ENCODE assay signal across 16 cellular contexts in the genomic region with DNA sequence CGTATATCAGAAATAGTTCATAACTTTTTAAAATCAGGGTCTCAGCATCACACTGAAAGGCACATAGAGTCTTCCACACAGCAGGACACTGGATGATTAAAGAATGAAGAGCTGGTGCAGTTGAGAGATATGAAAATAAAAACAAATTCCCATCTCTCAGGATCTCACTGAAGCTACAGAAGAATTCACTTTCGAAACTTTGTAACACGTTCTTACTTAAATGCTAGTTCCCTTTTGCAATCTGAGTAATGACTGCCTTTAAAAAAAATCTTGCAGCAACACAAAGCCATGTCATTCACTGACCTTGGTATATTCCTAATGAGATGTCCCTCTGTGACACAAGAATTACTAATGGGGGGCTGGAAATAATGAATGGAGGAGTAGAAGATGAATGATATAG.
A peak's percentile ranks its signal among the peaks of the same experiment; 100 is the strongest.
DNase-seq lines count a peak whose midpoint lies in the region; ATAC-seq and TF ChIP-seq lines count a peak whose summit lies in the region.
"Had no signal": no experiment of that assay in that cellular context is flagged by ENCODE, and none has a peak within 500 bp of the region (broad histone marks: within the 10 kb centered on the region; RNA-seq: fewer than 3 reads in every experiment).

No MANE protein-coding gene starts in this region.

- no peak overlapping the region for H2BK20ac ChIP-seq in IMR-90 (ENCODE audit: low read depth, low read length)

- H3K9me1 ChIP-seq in IMR-90 (ENCODE audit: insufficient read depth, low read length): no peaks in the 10 kb centered on the region; the same call in 1 of the 2 replicates

- no peak overlapping the region for H2AK9ac ChIP-seq in IMR-90 (replicated peaks; ENCODE audit: low read depth, low read length, poor library complexity)

- H2BK5ac ChIP-seq in IMR-90 (ENCODE audit: low read depth, low read length, poor library complexity, severe bottlenecking) (peak overlapping the region; percentile 29), mesenchymal stem cell (ENCODE audit: low read depth, low read length, poor library complexity, severe bottlenecking) (no peak overlapping the region)

- H3K27me3 Mint-ChIP-seq in CD4-positive, alpha-beta memory T cell: peaks cover 6 to 12% of the 10 kb centered on the region in 2 donors

- no peak for TF ChIP-seq POLR2A in IMR-90 (IDR thresholded peaks at IDR 0.05; ENCODE audit: low read depth, low read length)

- H2AK5ac ChIP-seq in IMR-90 (ENCODE audit: low read depth, low read length) (no peak overlapping the region), mesenchymal stem cell (ENCODE audit: low read length, severe bottlenecking) (no peak overlapping the region)

- CTCF ChIA-PET in IMR-90 (lab: Yijun Ruan, JAX): no interaction called here
- CTCF ChIA-PET in CD4-positive, alpha-beta memory T cell (lab: Charles Lee; ENCODE audit: partially characterized antibody): no interaction called here

- H4K20me1 ChIP-seq in IMR-90 (ENCODE audit: insufficient read depth, low read length): no peaks in the 10 kb centered on the region

- no peak overlapping the region for H3K4ac ChIP-seq in IMR-90 (ENCODE audit: low read depth, low read length)
- H3K4ac ChIP-seq in mesenchymal stem cell (ENCODE audit: low read depth in 1 of 2, low read length in 2 of 2): no peak overlapping the region

- H3K36me3 Mint-ChIP-seq in CD4-positive, alpha-beta memory T cell: no peaks in the 10 kb centered on the region
- H3K36me3 Mint-ChIP-seq: CD8-positive, alpha-beta memory T cell; IgD-negative memory B cell had no signal

- DNase-seq in IMR-90 (no peak), amniotic epithelial cell (ENCODE audit: low read depth) (peak; percentile 75), mesenchymal stem cell (peak; percentile 54), NCI-H2107 treated with DMSO at 0.1 percent for 48 hours (lab: John Stamatoyannopoulos, UW; ENCODE audit: unreplicated experiment) (no peak)
- no peak for DNase-seq in activated naive CD4-positive, alpha-beta T cell treated with anti-CD3 and anti-CD28 coated beads, Interleukin-2, amount 50 U/mL, for 16 hours
- no peak for DNase-seq in CD4-positive, alpha-beta memory T cell
- DNase-seq: CD8-positive, alpha-beta memory T cell; H7; NCI-H1092; NCI-H345; NCI-H526 treated with DMSO at 0.1 percent for 48 hours; NK-92 treated with Interleukin-12 subunit alpha and Interleukin-12 subunit beta, amount 100 ng/mL, for 24 hours had no signal

- H3K18ac ChIP-seq in IMR-90 (ENCODE audit: low read depth, low read length) (no peak overlapping the region), mesenchymal stem cell (ENCODE audit: low read depth in 1 of 2, low read length in 2 of 2) (no peak overlapping the region)

- no peak for ATAC-seq in IMR-90 (ENCODE audit: low read depth)
- no peak for ATAC-seq in GM18502 (IDR thresholded peaks at IDR 0.05; ENCODE audit: poor library complexity, unreplicated experiment)
- ATAC-seq: Right ventricle myocardium inferior had no signal

- no peak overlapping the region for H3K4me3 Mint-ChIP-seq in CD4-positive, alpha-beta memory T cell
- H3K4me3 Mint-ChIP-seq: CD8-positive, alpha-beta memory T cell; IgD-negative memory B cell had no signal

- POLR2A ChIA-PET in IMR-90 (lab: Charles Lee; ENCODE audit: unreplicated experiment): no interaction called here
- POLR2A ChIA-PET in CD4-positive, alpha-beta memory T cell (lab: Charles Lee; ENCODE audit: partially characterized antibody): no interaction called here

- whole genome bisulfite sequencing in IMR-90 (ENCODE audit: extremely low coverage in 2 of 2, insufficient read length in 1 of 2), 2 experiments: no CpG with 5 or more reads among the region's 3 CpGs
- 69% methylated on average over 2 of the region's 3 CpGs for WGBS in mesenchymal stem cell

- H3K27ac Mint-ChIP-seq in CD4-positive, alpha-beta memory T cell: no peak overlapping the region
- H3K27ac Mint-ChIP-seq: CD8-positive, alpha-beta memory T cell; IgD-negative memory B cell had no signal

- intact Hi-C loops in IMR-90 (cut with micrococcal nuclease): no loop called here
- intact Hi-C loops in CD4-positive, alpha-beta memory T cell (cut with micrococcal nuclease): no loop called here

- H3K4me1 ChIP-seq in ACC112 (ENCODE audit: control insufficient read depth, insufficient read depth, low read length, unreplicated experiment) (peaks cover 68% of the 10 kb centered on the region), IMR-90 (ENCODE audit: control insufficient read depth, insufficient read depth, low read length) (peaks cover 19% of the 10 kb centered on the region), mesenchymal stem cell (ENCODE audit: control insufficient read depth, insufficient read depth, low read depth, low read length) (peaks cover 6% of the 10 kb centered on the region)
- no peaks in the 10 kb centered on the region for H3K4me1 ChIP-seq in CD4-positive, alpha-beta memory T cell (ENCODE audit: insufficient read depth, low read length)

- H3K27me3 ChIP-seq in ACC112 (ENCODE audit: insufficient read depth, low read length) (no peaks in the 10 kb centered on the region), IMR-90 (ENCODE audit: control insufficient read depth, insufficient read depth, low read length) (no peaks in the 10 kb centered on the region), mesenchymal stem cell (ENCODE audit: control insufficient read depth in 1 of 2, insufficient read depth in 1 of 2, low read length in 2 of 2) (no peaks in the 10 kb centered on the region)
- H3K27me3 ChIP-seq in CD4-positive, alpha-beta memory T cell (ENCODE audit: insufficient read depth, low read length): no peaks in the 10 kb centered on the region

- H3K79me2 ChIP-seq in ACC112 (ENCODE audit: control insufficient read depth, insufficient read depth, low read length, unreplicated experiment): peaks cover 32% of the 10 kb centered on the region

- H3K79me1 ChIP-seq in IMR-90 (ENCODE audit: low read depth in 1 of 2, low read length in 2 of 2) (peaks cover 28 to 51% of the 10 kb centered on the region in 2 experiments), mesenchymal stem cell (replicated peaks; ENCODE audit: low read length, poor library complexity, severe bottlenecking) (peaks cover 12% of the 10 kb centered on the region)

- H3K9ac ChIP-seq in IMR-90 (ENCODE audit: low read depth, low read length) (no peak overlapping the region), mesenchymal stem cell (ENCODE audit: low read length) (no peak overlapping the region)

- no TSS peak for BruUV-seq in IMR-90 (replicated peaks; lab: Mats Ljungman, UMichigan)

- no peak overlapping the region for H2BK15ac ChIP-seq in IMR-90 (ENCODE audit: low read depth, low read length)
- no peak overlapping the region for H2BK15ac ChIP-seq in mesenchymal stem cell (ENCODE audit: low read depth, poor library complexity, severe bottlenecking)

- H3K14ac ChIP-seq in IMR-90 (replicated peaks; ENCODE audit: low read depth, low read length): no peak overlapping the region
- H3K14ac ChIP-seq in mesenchymal stem cell (ENCODE audit: low read length in 2 of 2): no peak overlapping the region

- TF ChIP-seq RAD21 in IMR-90 (IDR thresholded peaks at IDR 0.05; ENCODE audit: low read length): no peak

- H4K91ac ChIP-seq in IMR-90 (ENCODE audit: insufficient read depth, low read depth, low read length): no peak overlapping the region; the same call in 1 of the 2 replicates
- no peak overlapping the region for H4K91ac ChIP-seq in mesenchymal stem cell (ENCODE audit: low read length)

- H3K4me3 ChIP-seq in ACC112 (ENCODE audit: low read depth, low read length) (peak overlapping the region; percentile 34; the same call in 1 of the 2 replicates), IMR-90 (ENCODE audit: insufficient read depth, low read depth, low read length) (no peak overlapping the region), mesenchymal stem cell (ENCODE audit: insufficient read depth in 1 of 2, low read depth in 1 of 2, low read length in 2 of 2) (no peak overlapping the region)
- H3K4me3 ChIP-seq in CD4-positive, alpha-beta memory T cell (ENCODE audit: low read length in 2 of 2): no peak overlapping the region

- H4K8ac ChIP-seq in IMR-90 (ENCODE audit: low read depth in 2 of 2, low read length in 2 of 2): no peak overlapping the region
- no peak overlapping the region for H4K8ac ChIP-seq in mesenchymal stem cell (ENCODE audit: low read length)

- peaks cover 0 to 1% (median 0%) of the 10 kb centered on the region in 4 donors for H3K4me1 Mint-ChIP-seq in CD4-positive, alpha-beta memory T cell
- H3K4me1 Mint-ChIP-seq: CD8-positive, alpha-beta memory T cell; IgD-negative memory B cell had no signal

- peaks cover 0 to 3% (median 0%) of the 10 kb centered on the region in 8 donors for H3K9me3 Mint-ChIP-seq in CD4-positive, alpha-beta memory T cell
- H3K9me3 Mint-ChIP-seq: IgD-negative memory B cell had no signal

- H3K56ac ChIP-seq in IMR-90 (ENCODE audit: extremely low read depth, insufficient read depth, low read length): no peak overlapping the region

- H2BK120ac ChIP-seq in IMR-90 (ENCODE audit: low read depth, low read length) (no peak overlapping the region), mesenchymal stem cell (ENCODE audit: low read depth, low read length) (no peak overlapping the region)

- H3K23ac ChIP-seq in IMR-90 (ENCODE audit: low read depth, low read length) (no peak overlapping the region), mesenchymal stem cell (ENCODE audit: low read length in 2 of 2) (no peak overlapping the region)

- TF ChIP-seq CTCF in IMR-90 (conservative IDR thresholded peaks at IDR 0.05; ENCODE audit: low read depth, low read length): no peak

- no peak overlapping the region for H2AFZ ChIP-seq in ACC112 (ENCODE audit: low read length, unreplicated experiment)
- no peak overlapping the region for H2AFZ ChIP-seq in IMR-90 (replicated peaks; ENCODE audit: low read length, poor library complexity)
- H2AFZ ChIP-seq in mesenchymal stem cell (ENCODE audit: low read depth, low read length): no peak overlapping the region

- in situ Hi-C loops in IMR-90 (cut with MboI; ENCODE audit: low sequenced_read_pairs): no loop called here

- H3K27ac ChIP-seq in ACC112 (ENCODE audit: low read depth, low read length) (peak overlapping the region; percentile 81), IMR-90 (ENCODE audit: insufficient read depth, low read length) (no peak overlapping the region), mesenchymal stem cell (ENCODE audit: low read length, poor library complexity, severe bottlenecking) (no peak overlapping the region)
- no peak overlapping the region for H3K27ac ChIP-seq in CD4-positive, alpha-beta memory T cell (ENCODE audit: low read depth, low read length)

- no peak overlapping the region for H4K5ac ChIP-seq in IMR-90 (ENCODE audit: low read depth, low read length)

- dilution Hi-C loops in IMR-90 (cut with HindIII; ENCODE audit: low sequenced_read_pairs, unreplicated experiment): no loop called here

- H3K9me3 ChIP-seq in IMR-90 (ENCODE audit: control insufficient read depth, insufficient read depth, low read length) (no peaks in the 10 kb centered on the region), mesenchymal stem cell (ENCODE audit: control insufficient read depth, low read length) (no peaks in the 10 kb centered on the region)
- no peaks in the 10 kb centered on the region for H3K9me3 ChIP-seq in CD4-positive, alpha-beta memory T cell (ENCODE audit: control insufficient read depth in 1 of 2, low read length in 2 of 2)

- H2BK12ac ChIP-seq in mesenchymal stem cell (ENCODE audit: low read length in 2 of 2): no peak overlapping the region

- H3K4me2 ChIP-seq in IMR-90 (ENCODE audit: low read depth, low read length) (peak overlapping the region; percentile 24; the same call in 1 of the 2 replicates), mesenchymal stem cell (ENCODE audit: low read length, poor library complexity, severe bottlenecking) (no peak overlapping the region)

- no peaks in the 10 kb centered on the region for H3K36me3 ChIP-seq in ACC112 (ENCODE audit: insufficient read depth, low read length)
- H3K36me3 ChIP-seq in IMR-90 (ENCODE audit: control insufficient read depth, insufficient read depth, low read length): no peaks in the 10 kb centered on the region; the same call in 1 of the 2 replicates
- H3K36me3 ChIP-seq in mesenchymal stem cell (ENCODE audit: control insufficient read depth in 1 of 2, insufficient read depth in 2 of 2, low read depth in 1 of 2, low read length in 2 of 2): peaks cover 0 to 3% of the 10 kb centered on the region in 2 experiments
- no peaks in the 10 kb centered on the region for H3K36me3 ChIP-seq in CD4-positive, alpha-beta memory T cell (ENCODE audit: insufficient read depth, low read length)

Comparison
In these comparisons a context has a peak if more than half of its experiments do, and no peak if none do; other contexts are left out.
1. DNase-seq: peak in amniotic epithelial cell (single experiment) and mesenchymal stem cell (single experiment); none in IMR-90 (single experiment), NCI-H2107 treated with DMSO at 0.1 percent for 48 hours (single experiment), activated naive CD4-positive, alpha-beta T cell treated with anti-CD3 and anti-CD28 coated beads, Interleukin-2, amount 50 U/mL, for 16 hours (single experiment) and CD4-positive, alpha-beta memory T cell (0 of 5).